ENCODE assay signal across 8 cellular contexts in genomic region chr2:168773719-168774521, GRCh38. TPM values are rescaled to one million over a fixed set of nuclear protein-coding genes. Genes with fewer than 3 reads are reported as not detected.
DNase-seq lines count a peak whose midpoint lies in the region; ATAC-seq and TF ChIP-seq lines count a peak whose summit lies in the region.

No MANE protein-coding gene starts in this region.

- H3K27ac ChIP-seq in SJCRH30, result no peak overlapping the region

- H3K36me3 ChIP-seq in Caco-2 (ENCODE audit: control insufficient read depth, insufficient read depth, low read length), result no peaks in the 10 kb centered on the region
- H3K36me3 ChIP-seq in SJCRH30, result peaks cover 4% of the 10 kb centered on the region; the same call in 1 of the 2 replicates

- H3K36me3 Mint-ChIP-seq in Caco-2 (ENCODE audit: insufficient read depth, unreplicated experiment), result peaks cover 5% of the 10 kb centered on the region

- H3K27ac Mint-ChIP-seq in Caco-2 (ENCODE audit: unreplicated experiment), result no peak overlapping the region

- H3K4me3 ChIP-seq in Caco-2 (ENCODE audit: low read depth, low read length) (no peak overlapping the region), SJCRH30 (no peak overlapping the region), lower leg skin (ENCODE audit: low read depth, poor library complexity, severe bottlenecking) (no peak overlapping the region)

- WGBS in lower leg skin, 2 donors, result 62 to 65% methylated on average over 9 of the region's 9 CpGs

- TF ChIP-seq POLR2A in lower leg skin (IDR thresholded peaks at IDR 0.05), result no peak

- H3K4me3 Mint-ChIP-seq in Caco-2 (ENCODE audit: unreplicated experiment), result no peak overlapping the region

- H3K9me3 ChIP-seq in Caco-2 (no peaks in the 10 kb centered on the region), SJCRH30 (replicated peaks) (peaks cover 3% of the 10 kb centered on the region; the same call in 1 of the 2 replicates)

- intact Hi-C loops in Caco-2 (cut with micrococcal nuclease; ENCODE audit: unreplicated experiment), result loop anchor here (1.0 to 5.0 kb wide), 4 partner anchors 29 to 427 kb away; partner anchors contain the start of gene NOSTRIN
- intact Hi-C loops in lower leg skin (cut with DNase I; ENCODE audit: low total_unique reads), result no loop called here

- no TSS peak for BruUV-seq in Caco-2 (replicated peaks; lab: Mats Ljungman, UMichigan)

- no peaks in the 10 kb centered on the region for H3K4me1 Mint-ChIP-seq in Caco-2 (ENCODE audit: low read depth, unreplicated experiment)

- H3K9me3 Mint-ChIP-seq in Caco-2 (ENCODE audit: unreplicated experiment), result no peaks in the 10 kb centered on the region

- CTCF ChIA-PET in Caco-2 (lab: Charles Lee), result interaction anchor here (1.4 to 1.5 kb wide), 2 partner anchors 28 to 148 kb away, joined by 4 to 6 read pairs; partner anchors contain the start of gene NOSTRIN

- H3K27me3 ChIP-seq in Caco-2 (replicated peaks; ENCODE audit: control insufficient read depth, insufficient read depth, low read length) (no peaks in the 10 kb centered on the region), SJCRH30 (no peaks in the 10 kb centered on the region)

- POLR2A ChIA-PET in Caco-2 (lab: Charles Lee), result no interaction called here

- H3K4me1 ChIP-seq in Caco-2 (peaks cover 11% of the 10 kb centered on the region), SJCRH30 (no peaks in the 10 kb centered on the region)

- DNase-seq in Caco-2 (peak; percentile 62 to 80), HT-29 (ENCODE audit: low spot score) (peak; percentile 67), SJCRH30 (peak; percentile 60 to 78), ecto neural progenitor cell (ENCODE audit: low spot score) (peak; percentile 51), myocyte (ENCODE audit: low read depth) (peak; percentile 66), lower leg skin (ENCODE audit: low spot score in 2 of 2) (no peak)

- no peaks in the 10 kb centered on the region for H3K27me3 Mint-ChIP-seq in Caco-2 (ENCODE audit: insufficient read depth, unreplicated experiment)

- TF ChIP-seq CTCF in Caco-2 (IDR thresholded peaks at IDR 0.05; ENCODE audit: insufficient read depth in 1 of 2, low read depth in 1 of 2, low read length in 1 of 2, severe bottlenecking in 1 of 2, unreplicated experiment in 1 of 2) (peak; percentile 85 to 89), lower leg skin (IDR thresholded peaks at IDR 0.05) (no peak)

- ATAC-seq in GM18867 (IDR thresholded peaks at IDR 0.05; ENCODE audit: unreplicated experiment), result peak; percentile 87
- ATAC-seq in GM18858 (IDR thresholded peaks at IDR 0.05; ENCODE audit: unreplicated experiment), result no peak

RNA-seq across cellular contexts. Expression of gene NOSTRIN, which starts 28.5 kb away (rescaled TPM):
- total RNA-seq in Caco-2 (2022) (9.6 and 9.8 TPM in 2 replicates), myocyte (not detected in 2 replicates), lower leg skin (10 to 100 TPM in 2 of 4 donors, 1 to 10 TPM in 2; 3.0 to 20.8 (median 11.0) TPM)
- 5.1 and 5.6 TPM in 2 replicates for total RNA-seq in HT-29 (2014; rRNA removed; shearing (Covaris generic))
- 0.28 and 0.40 TPM in 2 replicates for total RNA-seq in SJCRH30 (2014; rRNA removed; shearing (Covaris generic))
- not detected for polyA plus RNA-seq in myocyte (2012)

Comparison
In these comparisons a context has a peak if more than half of its experiments do, and no peak if none do; other contexts are left out.
1. DNase-seq: peak in Caco-2 (2 of 2), HT-29 (single experiment), SJCRH30 (2 of 2), ecto neural progenitor cell (single experiment) and myocyte (single experiment); none in lower leg skin (0 of 2).
2. CTCF ChIP-seq: peak in Caco-2 (2 of 2); none in lower leg skin (0 of 3).